In the genomic region with DNA sequence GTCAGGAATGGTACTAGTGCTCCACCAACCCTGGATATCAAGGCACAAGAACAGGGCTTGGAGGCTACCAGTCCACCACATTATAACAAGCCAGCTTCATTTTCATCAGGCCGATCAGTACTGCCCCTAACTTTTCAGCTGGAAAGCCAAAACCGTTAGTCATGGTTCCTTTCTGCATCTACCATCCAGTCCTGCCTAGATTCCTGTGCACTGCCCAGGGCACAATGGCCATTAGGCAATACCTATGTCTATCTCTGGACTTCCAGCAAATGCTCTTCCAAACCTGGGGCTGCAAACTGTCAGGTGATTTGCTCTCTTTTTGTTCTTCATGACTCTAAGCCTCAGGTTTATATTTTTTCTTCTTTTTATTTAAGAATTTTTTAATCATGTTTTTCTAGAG, we compare ENCODE assay signal across 1 cellular context.
TF ChIP-seq lines count a peak whose summit lies in the region.

No MANE protein-coding gene starts in this region.

TF ChIP-seq in GM23338, 12 proteins besides CTCF, POLR2A, EP300 and RAD21 (continued from another document):
- TF ChIP-seq, protein P1, sequence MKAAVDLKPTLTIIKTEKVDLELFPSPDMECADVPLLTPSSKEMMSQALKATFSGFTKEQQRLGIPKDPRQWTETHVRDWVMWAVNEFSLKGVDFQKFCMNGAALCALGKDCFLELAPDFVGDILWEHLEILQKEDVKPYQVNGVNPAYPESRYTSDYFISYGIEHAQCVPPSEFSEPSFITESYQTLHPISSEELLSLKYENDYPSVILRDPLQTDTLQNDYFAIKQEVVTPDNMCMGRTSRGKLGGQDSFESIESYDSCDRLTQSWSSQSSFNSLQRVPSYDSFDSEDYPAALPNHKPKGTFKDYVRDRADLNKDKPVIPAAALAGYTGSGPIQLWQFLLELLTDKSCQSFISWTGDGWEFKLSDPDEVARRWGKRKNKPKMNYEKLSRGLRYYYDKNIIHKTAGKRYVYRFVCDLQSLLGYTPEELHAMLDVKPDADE (IDR thresholded peaks at IDR 0.05), result no peak
- TF ChIP-seq EZH2 (IDR thresholded peaks at IDR 0.05; ENCODE audit: low read depth, unreplicated experiment), result no peak
- no peak for TF ChIP-seq ZNF331 (CRISPR knock-in tag; IDR thresholded peaks at IDR 0.05; ENCODE audit: low read depth)
- TF ChIP-seq EZH2phosphoT487 (IDR thresholded peaks at IDR 0.05; ENCODE audit: unreplicated experiment), result no peak
- TF ChIP-seq JUNB (IDR thresholded peaks at IDR 0.05; ENCODE audit: unreplicated experiment), result no peak
